In the genomic region with DNA sequence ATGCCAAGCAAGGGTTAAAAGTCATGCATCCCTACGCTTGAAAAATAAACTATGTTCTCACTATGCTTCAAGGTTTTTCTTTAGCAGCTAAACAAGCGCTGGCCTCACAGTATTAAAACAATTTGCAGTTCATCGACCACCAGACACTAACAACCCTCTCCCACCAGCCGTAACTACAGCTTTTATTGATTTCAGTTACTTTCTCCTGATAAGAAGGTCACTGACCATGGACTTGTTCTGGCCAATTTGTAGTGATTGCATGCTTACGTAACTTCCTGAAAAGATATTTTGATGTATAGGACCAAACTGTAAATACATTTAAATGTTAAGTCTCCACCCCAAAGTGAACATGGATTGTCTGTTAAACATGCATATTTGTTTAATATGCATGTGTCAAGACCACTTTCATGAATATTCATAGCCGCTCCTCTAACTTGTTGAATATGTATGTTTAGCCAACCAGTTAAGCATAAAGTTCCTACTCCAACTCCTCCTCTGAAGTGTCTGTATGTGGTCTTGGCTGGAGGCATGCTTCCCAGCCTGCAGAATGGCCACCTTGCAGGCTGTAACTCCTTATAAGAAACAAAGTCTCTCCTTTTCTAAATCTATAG, we compare ENCODE assay signal across 1 cellular context.
TF ChIP-seq lines count a peak whose summit lies in the region.

No MANE protein-coding gene starts in this region.

TF ChIP-seq in HepG2, 621 proteins besides CTCF, POLR2A, EP300 and RAD21 (continued from another document and continues in another):
- no peak for TF ChIP-seq ZNF343 (CRISPR knock-in tag; IDR thresholded peaks at IDR 0.05)
- TF ChIP-seq, protein P1, sequence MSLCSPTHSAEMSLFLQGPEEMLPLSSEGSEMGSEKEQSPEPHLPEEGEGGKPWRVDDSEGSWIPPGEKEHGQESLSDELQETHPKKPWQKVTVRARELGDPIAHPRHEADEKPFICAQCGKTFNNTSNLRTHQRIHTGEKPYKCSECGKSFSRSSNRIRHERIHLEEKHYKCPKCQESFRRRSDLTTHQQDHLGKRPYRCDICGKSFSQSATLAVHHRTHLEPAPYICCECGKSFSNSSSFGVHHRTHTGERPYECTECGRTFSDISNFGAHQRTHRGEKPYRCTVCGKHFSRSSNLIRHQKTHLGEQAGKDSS (CRISPR knock-in tag; IDR thresholded peaks at IDR 0.05; ENCODE audit: borderline replicate concordance, low read depth) = no peak
- TF ChIP-seq SMARCE1 (IDR thresholded peaks at IDR 0.05; ENCODE audit: borderline replicate concordance) = no peak
- no peak for TF ChIP-seq TOE1 (CRISPR knock-in tag; IDR thresholded peaks at IDR 0.05)
- TF ChIP-seq, protein P2, sequence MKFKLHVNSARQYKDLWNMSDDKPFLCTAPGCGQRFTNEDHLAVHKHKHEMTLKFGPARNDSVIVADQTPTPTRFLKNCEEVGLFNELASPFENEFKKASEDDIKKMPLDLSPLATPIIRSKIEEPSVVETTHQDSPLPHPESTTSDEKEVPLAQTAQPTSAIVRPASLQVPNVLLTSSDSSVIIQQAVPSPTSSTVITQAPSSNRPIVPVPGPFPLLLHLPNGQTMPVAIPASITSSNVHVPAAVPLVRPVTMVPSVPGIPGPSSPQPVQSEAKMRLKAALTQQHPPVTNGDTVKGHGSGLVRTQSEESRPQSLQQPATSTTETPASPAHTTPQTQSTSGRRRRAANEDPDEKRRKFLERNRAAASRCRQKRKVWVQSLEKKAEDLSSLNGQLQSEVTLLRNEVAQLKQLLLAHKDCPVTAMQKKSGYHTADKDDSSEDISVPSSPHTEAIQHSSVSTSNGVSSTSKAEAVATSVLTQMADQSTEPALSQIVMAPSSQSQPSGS (CRISPR knock-in tag; IDR thresholded peaks at IDR 0.05) = peak; percentile 57; the same call in 1 of the 2 replicates
- TF ChIP-seq, protein P3, sequence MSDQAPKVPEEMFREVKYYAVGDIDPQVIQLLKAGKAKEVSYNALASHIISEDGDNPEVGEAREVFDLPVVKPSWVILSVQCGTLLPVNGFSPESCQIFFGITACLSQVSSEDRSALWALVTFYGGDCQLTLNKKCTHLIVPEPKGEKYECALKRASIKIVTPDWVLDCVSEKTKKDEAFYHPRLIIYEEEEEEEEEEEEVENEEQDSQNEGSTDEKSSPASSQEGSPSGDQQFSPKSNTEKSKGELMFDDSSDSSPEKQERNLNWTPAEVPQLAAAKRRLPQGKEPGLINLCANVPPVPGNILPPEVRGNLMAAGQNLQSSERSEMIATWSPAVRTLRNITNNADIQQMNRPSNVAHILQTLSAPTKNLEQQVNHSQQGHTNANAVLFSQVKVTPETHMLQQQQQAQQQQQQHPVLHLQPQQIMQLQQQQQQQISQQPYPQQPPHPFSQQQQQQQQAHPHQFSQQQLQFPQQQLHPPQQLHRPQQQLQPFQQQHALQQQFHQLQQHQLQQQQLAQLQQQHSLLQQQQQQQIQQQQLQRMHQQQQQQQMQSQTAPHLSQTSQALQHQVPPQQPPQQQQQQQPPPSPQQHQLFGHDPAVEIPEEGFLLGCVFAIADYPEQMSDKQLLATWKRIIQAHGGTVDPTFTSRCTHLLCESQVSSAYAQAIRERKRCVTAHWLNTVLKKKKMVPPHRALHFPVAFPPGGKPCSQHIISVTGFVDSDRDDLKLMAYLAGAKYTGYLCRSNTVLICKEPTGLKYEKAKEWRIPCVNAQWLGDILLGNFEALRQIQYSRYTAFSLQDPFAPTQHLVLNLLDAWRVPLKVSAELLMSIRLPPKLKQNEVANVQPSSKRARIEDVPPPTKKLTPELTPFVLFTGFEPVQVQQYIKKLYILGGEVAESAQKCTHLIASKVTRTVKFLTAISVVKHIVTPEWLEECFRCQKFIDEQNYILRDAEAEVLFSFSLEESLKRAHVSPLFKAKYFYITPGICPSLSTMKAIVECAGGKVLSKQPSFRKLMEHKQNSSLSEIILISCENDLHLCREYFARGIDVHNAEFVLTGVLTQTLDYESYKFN (CRISPR knock-in tag; conservative IDR thresholded peaks at IDR 0.05) = peak; percentile 87
- TF ChIP-seq, protein P4, sequence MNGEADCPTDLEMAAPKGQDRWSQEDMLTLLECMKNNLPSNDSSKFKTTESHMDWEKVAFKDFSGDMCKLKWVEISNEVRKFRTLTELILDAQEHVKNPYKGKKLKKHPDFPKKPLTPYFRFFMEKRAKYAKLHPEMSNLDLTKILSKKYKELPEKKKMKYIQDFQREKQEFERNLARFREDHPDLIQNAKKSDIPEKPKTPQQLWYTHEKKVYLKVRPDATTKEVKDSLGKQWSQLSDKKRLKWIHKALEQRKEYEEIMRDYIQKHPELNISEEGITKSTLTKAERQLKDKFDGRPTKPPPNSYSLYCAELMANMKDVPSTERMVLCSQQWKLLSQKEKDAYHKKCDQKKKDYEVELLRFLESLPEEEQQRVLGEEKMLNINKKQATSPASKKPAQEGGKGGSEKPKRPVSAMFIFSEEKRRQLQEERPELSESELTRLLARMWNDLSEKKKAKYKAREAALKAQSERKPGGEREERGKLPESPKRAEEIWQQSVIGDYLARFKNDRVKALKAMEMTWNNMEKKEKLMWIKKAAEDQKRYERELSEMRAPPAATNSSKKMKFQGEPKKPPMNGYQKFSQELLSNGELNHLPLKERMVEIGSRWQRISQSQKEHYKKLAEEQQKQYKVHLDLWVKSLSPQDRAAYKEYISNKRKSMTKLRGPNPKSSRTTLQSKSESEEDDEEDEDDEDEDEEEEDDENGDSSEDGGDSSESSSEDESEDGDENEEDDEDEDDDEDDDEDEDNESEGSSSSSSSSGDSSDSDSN (CRISPR knock-in tag; IDR thresholded peaks at IDR 0.05) = no peak
- TF ChIP-seq, protein P5, sequence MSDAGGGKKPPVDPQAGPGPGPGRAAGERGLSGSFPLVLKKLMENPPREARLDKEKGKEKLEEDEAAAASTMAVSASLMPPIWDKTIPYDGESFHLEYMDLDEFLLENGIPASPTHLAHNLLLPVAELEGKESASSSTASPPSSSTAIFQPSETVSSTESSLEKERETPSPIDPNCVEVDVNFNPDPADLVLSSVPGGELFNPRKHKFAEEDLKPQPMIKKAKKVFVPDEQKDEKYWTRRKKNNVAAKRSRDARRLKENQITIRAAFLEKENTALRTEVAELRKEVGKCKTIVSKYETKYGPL (CRISPR knock-in tag; IDR thresholded peaks at IDR 0.05) = peak; percentile 51; the same call in 1 of the 2 replicates
- TF ChIP-seq EEA1 (CRISPR knock-in tag; IDR thresholded peaks at IDR 0.05; ENCODE audit: borderline replicate concordance) = no peak
- TF ChIP-seq, protein P6, sequence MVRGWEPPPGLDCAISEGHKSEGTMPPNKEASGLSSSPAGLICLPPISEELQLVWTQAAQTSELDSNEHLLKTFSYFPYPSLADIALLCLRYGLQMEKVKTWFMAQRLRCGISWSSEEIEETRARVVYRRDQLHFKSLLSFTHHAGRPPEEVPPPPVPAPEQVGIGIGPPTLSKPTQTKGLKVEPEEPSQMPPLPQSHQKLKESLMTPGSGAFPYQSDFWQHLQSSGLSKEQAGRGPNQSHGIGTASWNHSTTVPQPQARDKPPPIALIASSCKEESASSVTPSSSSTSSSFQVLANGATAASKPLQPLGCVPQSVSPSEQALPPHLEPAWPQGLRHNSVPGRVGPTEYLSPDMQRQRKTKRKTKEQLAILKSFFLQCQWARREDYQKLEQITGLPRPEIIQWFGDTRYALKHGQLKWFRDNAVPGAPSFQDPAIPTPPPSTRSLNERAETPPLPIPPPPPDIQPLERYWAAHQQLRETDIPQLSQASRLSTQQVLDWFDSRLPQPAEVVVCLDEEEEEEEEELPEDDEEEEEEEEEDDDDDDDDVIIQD (CRISPR knock-in tag; IDR thresholded peaks at IDR 0.05; ENCODE audit: low read depth) = no peak
- peak; percentile 23; the same call in 1 of the 2 replicates for TF ChIP-seq NR2C2 (CRISPR knock-in tag; IDR thresholded peaks at IDR 0.05; ENCODE audit: borderline replicate concordance)
- TF ChIP-seq KAT8 (CRISPR knock-in tag; IDR thresholded peaks at IDR 0.05) = 0 out of 2 replicates have a peak, but pooled peaks have one; percentile 20
- TF ChIP-seq, protein P7, sequence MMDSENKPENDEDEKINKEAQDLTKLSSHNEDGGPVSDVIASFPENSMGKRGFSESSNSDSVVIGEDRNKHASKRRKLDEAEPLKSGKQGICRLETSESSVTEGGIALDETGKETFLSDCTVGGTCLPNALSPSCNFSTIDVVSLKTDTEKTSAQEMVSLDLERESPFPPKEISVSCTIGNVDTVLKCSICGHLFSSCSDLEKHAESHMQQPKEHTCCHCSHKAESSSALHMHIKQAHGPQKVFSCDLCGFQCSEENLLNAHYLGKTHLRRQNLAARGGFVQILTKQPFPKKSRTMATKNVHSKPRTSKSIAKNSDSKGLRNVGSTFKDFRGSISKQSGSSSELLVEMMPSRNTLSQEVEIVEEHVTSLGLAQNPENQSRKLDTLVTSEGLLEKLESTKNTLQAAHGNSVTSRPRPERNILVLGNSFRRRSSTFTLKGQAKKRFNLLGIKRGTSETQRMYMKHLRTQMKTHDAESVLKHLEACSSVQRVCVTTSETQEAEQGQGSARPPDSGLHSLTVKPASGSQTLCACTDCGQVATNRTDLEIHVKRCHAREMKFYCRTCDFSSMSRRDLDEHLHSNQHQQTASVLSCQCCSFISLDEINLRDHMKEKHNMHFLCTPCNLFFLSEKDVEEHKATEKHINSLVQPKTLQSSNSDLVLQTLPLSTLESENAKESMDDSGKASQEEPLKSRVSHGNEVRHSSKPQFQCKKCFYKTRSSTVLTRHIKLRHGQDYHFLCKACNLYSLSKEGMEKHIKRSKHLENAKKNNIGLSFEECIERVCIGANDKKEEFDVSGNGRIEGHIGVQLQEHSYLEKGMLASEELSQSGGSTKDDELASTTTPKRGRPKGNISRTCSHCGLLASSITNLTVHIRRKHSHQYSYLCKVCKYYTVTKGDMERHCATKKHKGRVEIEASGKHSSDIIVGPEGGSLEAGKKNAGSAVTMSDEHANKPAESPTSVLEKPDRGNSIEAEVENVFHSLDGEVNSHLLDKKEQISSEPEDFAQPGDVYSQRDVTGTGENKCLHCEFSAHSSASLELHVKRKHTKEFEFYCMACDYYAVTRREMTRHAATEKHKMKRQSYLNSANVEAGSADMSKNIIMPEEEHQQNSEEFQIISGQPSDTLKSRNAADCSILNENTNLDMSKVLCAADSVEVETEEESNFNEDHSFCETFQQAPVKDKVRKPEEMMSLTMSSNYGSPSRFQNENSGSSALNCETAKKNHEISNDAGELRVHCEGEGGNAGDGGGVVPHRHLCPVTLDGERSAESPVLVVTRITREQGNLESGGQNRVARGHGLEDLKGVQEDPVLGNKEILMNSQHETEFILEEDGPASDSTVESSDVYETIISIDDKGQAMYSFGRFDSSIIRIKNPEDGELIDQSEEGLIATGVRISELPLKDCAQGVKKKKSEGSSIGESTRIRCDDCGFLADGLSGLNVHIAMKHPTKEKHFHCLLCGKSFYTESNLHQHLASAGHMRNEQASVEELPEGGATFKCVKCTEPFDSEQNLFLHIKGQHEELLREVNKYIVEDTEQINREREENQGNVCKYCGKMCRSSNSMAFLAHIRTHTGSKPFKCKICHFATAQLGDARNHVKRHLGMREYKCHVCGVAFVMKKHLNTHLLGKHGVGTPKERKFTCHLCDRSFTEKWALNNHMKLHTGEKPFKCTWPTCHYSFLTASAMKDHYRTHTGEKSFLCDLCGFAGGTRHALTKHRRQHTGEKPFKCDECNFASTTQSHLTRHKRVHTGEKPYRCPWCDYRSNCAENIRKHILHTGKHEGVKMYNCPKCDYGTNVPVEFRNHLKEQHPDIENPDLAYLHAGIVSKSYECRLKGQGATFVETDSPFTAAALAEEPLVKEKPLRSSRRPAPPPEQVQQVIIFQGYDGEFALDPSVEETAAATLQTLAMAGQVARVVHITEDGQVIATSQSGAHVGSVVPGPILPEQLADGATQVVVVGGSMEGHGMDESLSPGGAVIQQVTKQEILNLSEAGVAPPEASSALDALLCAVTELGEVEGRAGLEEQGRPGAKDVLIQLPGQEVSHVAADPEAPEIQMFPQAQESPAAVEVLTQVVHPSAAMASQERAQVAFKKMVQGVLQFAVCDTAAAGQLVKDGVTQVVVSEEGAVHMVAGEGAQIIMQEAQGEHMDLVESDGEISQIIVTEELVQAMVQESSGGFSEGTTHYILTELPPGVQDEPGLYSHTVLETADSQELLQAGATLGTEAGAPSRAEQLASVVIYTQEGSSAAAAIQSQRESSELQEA (CRISPR knock-in tag; IDR thresholded peaks at IDR 0.05; ENCODE audit: not compliant biosample characterization) = no peak
- 0 out of 2 replicates have a peak, but pooled peaks have one; percentile 30 for TF ChIP-seq JUNB (CRISPR knock-in tag; IDR thresholded peaks at IDR 0.05; ENCODE audit: borderline replicate concordance)
- TF ChIP-seq NFE2L2 (IDR thresholded peaks at IDR 0.05; ENCODE audit: low read length) = no peak
- TF ChIP-seq NCOA2 (CRISPR knock-in tag; IDR thresholded peaks at IDR 0.05) = peak; percentile 43; the same call in 1 of the 2 replicates
- TF ChIP-seq ZNF619 (CRISPR knock-in tag; IDR thresholded peaks at IDR 0.05) = no peak
- TF ChIP-seq MIER3 (CRISPR knock-in tag; IDR thresholded peaks at IDR 0.05; ENCODE audit: borderline replicate concordance) = peak; percentile 41; the same call in 1 of the 2 replicates
- TF ChIP-seq HOXA7 (CRISPR knock-in tag; IDR thresholded peaks at IDR 0.05) = no peak
- TF ChIP-seq, protein P8, sequence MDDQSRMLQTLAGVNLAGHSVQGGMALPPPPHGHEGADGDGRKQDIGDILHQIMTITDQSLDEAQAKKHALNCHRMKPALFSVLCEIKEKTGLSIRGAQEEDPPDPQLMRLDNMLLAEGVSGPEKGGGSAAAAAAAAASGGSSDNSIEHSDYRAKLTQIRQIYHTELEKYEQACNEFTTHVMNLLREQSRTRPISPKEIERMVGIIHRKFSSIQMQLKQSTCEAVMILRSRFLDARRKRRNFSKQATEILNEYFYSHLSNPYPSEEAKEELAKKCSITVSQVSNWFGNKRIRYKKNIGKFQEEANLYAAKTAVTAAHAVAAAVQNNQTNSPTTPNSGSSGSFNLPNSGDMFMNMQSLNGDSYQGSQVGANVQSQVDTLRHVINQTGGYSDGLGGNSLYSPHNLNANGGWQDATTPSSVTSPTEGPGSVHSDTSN (CRISPR knock-in tag; IDR thresholded peaks at IDR 0.05; ENCODE audit: borderline replicate concordance) = no peak
- no peak for TF ChIP-seq HDAC6 (IDR thresholded peaks at IDR 0.05; ENCODE audit: low read depth, low read length)
- TF ChIP-seq, protein P9, sequence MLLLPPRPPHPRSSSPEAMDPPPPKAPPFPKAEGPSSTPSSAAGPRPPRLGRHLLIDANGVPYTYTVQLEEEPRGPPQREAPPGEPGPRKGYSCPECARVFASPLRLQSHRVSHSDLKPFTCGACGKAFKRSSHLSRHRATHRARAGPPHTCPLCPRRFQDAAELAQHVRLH (CRISPR knock-in tag; IDR thresholded peaks at IDR 0.05; ENCODE audit: borderline replicate concordance, low read depth) = 0 out of 2 replicates have a peak, but pooled peaks have one; percentile 28
- TF ChIP-seq CHD4 (IDR thresholded peaks at IDR 0.05; ENCODE audit: borderline replicate concordance, low read length) = no peak
- no peak for TF ChIP-seq SUZ12 (IDR thresholded peaks at IDR 0.05; ENCODE audit: low read depth, low read length)
- no peak for TF ChIP-seq NFYC (CRISPR knock-in tag; IDR thresholded peaks at IDR 0.05)
- no peak for TF ChIP-seq KLF16 (CRISPR knock-in tag; IDR thresholded peaks at IDR 0.05)
- TF ChIP-seq, protein P10, sequence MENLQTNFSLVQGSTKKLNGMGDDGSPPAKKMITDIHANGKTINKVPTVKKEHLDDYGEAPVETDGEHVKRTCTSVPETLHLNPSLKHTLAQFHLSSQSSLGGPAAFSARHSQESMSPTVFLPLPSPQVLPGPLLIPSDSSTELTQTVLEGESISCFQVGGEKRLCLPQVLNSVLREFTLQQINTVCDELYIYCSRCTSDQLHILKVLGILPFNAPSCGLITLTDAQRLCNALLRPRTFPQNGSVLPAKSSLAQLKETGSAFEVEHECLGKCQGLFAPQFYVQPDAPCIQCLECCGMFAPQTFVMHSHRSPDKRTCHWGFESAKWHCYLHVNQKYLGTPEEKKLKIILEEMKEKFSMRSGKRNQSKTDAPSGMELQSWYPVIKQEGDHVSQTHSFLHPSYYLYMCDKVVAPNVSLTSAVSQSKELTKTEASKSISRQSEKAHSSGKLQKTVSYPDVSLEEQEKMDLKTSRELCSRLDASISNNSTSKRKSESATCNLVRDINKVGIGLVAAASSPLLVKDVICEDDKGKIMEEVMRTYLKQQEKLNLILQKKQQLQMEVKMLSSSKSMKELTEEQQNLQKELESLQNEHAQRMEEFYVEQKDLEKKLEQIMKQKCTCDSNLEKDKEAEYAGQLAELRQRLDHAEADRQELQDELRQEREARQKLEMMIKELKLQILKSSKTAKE (CRISPR knock-in tag; IDR thresholded peaks at IDR 0.05; ENCODE audit: borderline replicate concordance) = peak; percentile 56; the same call in 1 of the 2 replicates
